1 cellular context compared by ENCODE assay signal in genomic region chr17:42388381-42389134, GRCh38.
TF ChIP-seq lines count a peak whose summit lies in the region.

Gene STAT3, minus strand, starts transcription at chr17:42388442. Its CDS starts 39,926 bp downstream, at chr17:42348516.

TF ChIP-seq in K562, 482 proteins besides CTCF, POLR2A, EP300 and RAD21 (continued from another document and continues in another):
- TF ChIP-seq HMG20A (CRISPR knock-in tag; conservative IDR thresholded peaks at IDR 0.05) (no peak), ZNF318 (IDR thresholded peaks at IDR 0.05; ENCODE audit: borderline replicate concordance in 1 of 2, low read depth in 1 of 2) (peak in 1 of 2 experiments; percentile 86; a peak in 1 of 4 replicates), ZNF592 (IDR thresholded peaks at IDR 0.05) (peak; percentile 28), SPI1 (IDR thresholded peaks at IDR 0.05; ENCODE audit: borderline replicate concordance, low read depth, low read length) (0 out of 2 replicates have a peak, but pooled peaks have one; percentile 18), NCOR1 (IDR thresholded peaks at IDR 0.05) (peak; percentile 35; the same call in 1 of the 2 replicates), NR0B1 (IDR thresholded peaks at IDR 0.05; ENCODE audit: partially characterized antibody) (no peak), MAFK (IDR thresholded peaks at IDR 0.05; ENCODE audit: low read length) (no peak), KDM5B (IDR thresholded peaks at IDR 0.05; ENCODE audit: insufficient replicate concordance, low read depth, low read length) (peak; percentile 28), ETV1 (tag; conservative IDR thresholded peaks at IDR 0.05; ENCODE audit: low read depth) (peak; percentile 18; the same call in 1 of the 2 replicates), KLF13 (tag; IDR thresholded peaks at IDR 0.05; ENCODE audit: borderline replicate concordance, low read depth) (peak; percentile 84; the same call in 1 of the 2 replicates), NFYB (IDR thresholded peaks at IDR 0.05; ENCODE audit: extremely low read depth, insufficient read length) (peak; percentile 71), TCFL5 (CRISPR knock-in tag; conservative IDR thresholded peaks at IDR 0.05) (no peak), HDAC8 (tag; IDR thresholded peaks at IDR 0.05) (peak; percentile 75; the same call in 1 of the 2 replicates), CHAMP1 (IDR thresholded peaks at IDR 0.05) (no peak), MAX (CRISPR knock-in tag; IDR thresholded peaks at IDR 0.05) (peak; percentile 63), ZNF395 (CRISPR knock-in tag; IDR thresholded peaks at IDR 0.05) (peak; percentile 57), E2F6 (IDR thresholded peaks at IDR 0.05; ENCODE audit: borderline replicate concordance in 1 of 2, extremely low read depth in 1 of 2, insufficient read depth in 1 of 2, insufficient read length in 1 of 2, low read depth in 1 of 2, low read length in 1 of 2, poor library complexity in 1 of 2, severe bottlenecking in 1 of 2) (peak in 1 of 2 experiments; percentile 54), BCOR (IDR thresholded peaks at IDR 0.05) (0 out of 2 replicates have a peak, but pooled peaks have one; percentile 52), ARNT (IDR thresholded peaks at IDR 0.05) (peak in 1 of 2 experiments; percentile 78; a peak in 1 of 4 replicates), ATF3 (IDR thresholded peaks at IDR 0.05) (peak; percentile 61; the same call in 1 of the 2 replicates), ATF3 (CRISPR knock-in tag; conservative IDR thresholded peaks at IDR 0.05) (no peak), NR1H2 (CRISPR knock-in tag; IDR thresholded peaks at IDR 0.05) (no peak), ZNF143 (CRISPR knock-in tag; IDR thresholded peaks at IDR 0.05) (no peak), RBBP5 (IDR thresholded peaks at IDR 0.05; ENCODE audit: borderline replicate concordance, insufficient read depth, low read length, poor library complexity, severe bottlenecking) (peak; percentile 41), E2F4 (CRISPR knock-in tag; IDR thresholded peaks at IDR 0.05; ENCODE audit: low read depth) (no peak), MAFG (tag; conservative IDR thresholded peaks at IDR 0.05) (no peak), HES1 (IDR thresholded peaks at IDR 0.05; ENCODE audit: low read depth) (peak; percentile 65), NFIC (IDR thresholded peaks at IDR 0.05) (peak; percentile 31), HDGF (IDR thresholded peaks at IDR 0.05) (peak; percentile 21; the same call in 1 of the 2 replicates), LEF1 (IDR thresholded peaks at IDR 0.05) (peak; percentile 38; the same call in 1 of the 2 replicates)
